ENCODE assay signal across 8 cellular contexts in the genomic region with DNA sequence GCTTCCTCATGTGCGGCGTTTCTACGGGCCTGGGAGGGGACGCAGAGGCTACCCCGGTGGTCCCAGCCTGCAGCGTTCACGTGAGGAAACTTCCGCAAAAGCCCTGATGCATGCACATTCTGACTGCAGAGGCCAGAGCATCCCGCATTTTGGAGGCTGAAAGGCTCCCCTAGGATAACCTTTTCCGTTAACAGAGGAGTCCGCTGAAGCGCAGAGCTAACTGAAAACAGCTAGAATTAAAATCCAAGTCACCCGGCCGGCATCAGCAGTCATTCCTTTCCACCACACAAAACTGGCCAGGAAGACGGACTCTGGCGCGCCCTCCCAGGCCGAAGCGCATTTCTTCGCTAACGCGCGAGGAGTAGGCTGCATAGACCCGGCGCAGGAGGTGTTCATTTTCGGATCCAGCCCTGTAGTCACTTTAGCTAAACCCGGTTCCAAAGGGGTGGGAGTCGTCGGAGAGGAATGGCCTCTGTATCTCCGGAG. TPM values are rescaled to one million over a fixed set of nuclear protein-coding genes. Genes with fewer than 3 reads are reported as not detected.
DNase-seq lines count a peak whose midpoint lies in the region; ATAC-seq and TF ChIP-seq lines count a peak whose summit lies in the region.

No MANE protein-coding gene starts in this region.

- H3K27me3 ChIP-seq in PC-3 (ENCODE audit: low read length): no peaks in the 10 kb centered on the region
- peaks cover 28% of the 10 kb centered on the region for H3K27me3 ChIP-seq in endodermal cell (ENCODE audit: control insufficient read depth, insufficient read depth, low read length, poor library complexity, severe bottlenecking)

- H3K36me3 ChIP-seq in PC-3 (ENCODE audit: low read depth, low read length): peaks cover 9% of the 10 kb centered on the region
- peaks cover 28% of the 10 kb centered on the region for H3K36me3 ChIP-seq in endodermal cell (ENCODE audit: control insufficient read depth, insufficient read depth, low read length)

- no peaks in the 10 kb centered on the region for H3K36me3 Mint-ChIP-seq in activated naive CD4-positive, alpha-beta T cell treated with anti-CD3 and anti-CD28 coated beads for 36 hours (ENCODE audit: low read depth)
- H3K36me3 Mint-ChIP-seq in endodermal cell (ENCODE audit: low read depth) (peaks cover 26% of the 10 kb centered on the region), mesothelial cell of epicardium (peaks cover 19% of the 10 kb centered on the region)

- no peaks in the 10 kb centered on the region for H3K9me2 ChIP-seq in PC-3 (replicated peaks; ENCODE audit: low read length)

- H3F3A ChIP-seq in PC-3 (ENCODE audit: low read length, unreplicated experiment): no peaks in the 10 kb centered on the region

- H3K4me3 ChIP-seq in PC-3 (ENCODE audit: low read length) (no peak overlapping the region), endodermal cell (ENCODE audit: low read length) (peak overlapping the region; percentile 81)

- H3K27ac ChIP-seq in PC-3 (ENCODE audit: low read length) (no peak overlapping the region), endodermal cell (ENCODE audit: low read depth, low read length) (no peak overlapping the region)

- POLR2A ChIA-PET in PC-3 (lab: Charles Lee; ENCODE audit: unreplicated experiment): no interaction called here

- peak overlapping the region; percentile 72 for H3K4me3 Mint-ChIP-seq in activated naive CD4-positive, alpha-beta T cell treated with anti-CD3 and anti-CD28 coated beads for 36 hours
- peak overlapping the region; percentile 70 for H3K4me3 Mint-ChIP-seq in endodermal cell
- H3K4me3 Mint-ChIP-seq in mesothelial cell of epicardium: peak overlapping the region; percentile 81

- WGBS in endodermal cell (ENCODE audit: insufficient coverage in 1 of 2, insufficient read length in 1 of 2), 2 experiments: 5 to 6% methylated on average over 20 to 30 of the region's 30 CpGs

- H3K9me3 Mint-ChIP-seq in activated naive CD4-positive, alpha-beta T cell treated with anti-CD3 and anti-CD28 coated beads for 36 hours: peaks cover 3% of the 10 kb centered on the region
- peaks cover 11% of the 10 kb centered on the region for H3K9me3 Mint-ChIP-seq in endodermal cell
- H3K9me3 Mint-ChIP-seq in mesothelial cell of epicardium: peaks cover 6% of the 10 kb centered on the region

- TSS peak; percentile 67 for BruUV-seq in PC-3 (replicated peaks; lab: Mats Ljungman, UMichigan)

- H2AFZ ChIP-seq in PC-3 (ENCODE audit: low read length): no peak overlapping the region

- peaks cover 22% of the 10 kb centered on the region for H3K4me1 ChIP-seq in PC-3 (ENCODE audit: insufficient read depth, low read length)
- peaks cover 8% of the 10 kb centered on the region for H3K4me1 ChIP-seq in endodermal cell (ENCODE audit: control insufficient read depth, insufficient read depth, low read length)

- TF ChIP-seq CTCF in PC-3 (conservative IDR thresholded peaks at IDR 0.05; ENCODE audit: low read depth, low read length) (no peak), endodermal cell (conservative IDR thresholded peaks at IDR 0.05) (no peak), mesothelial cell of epicardium (IDR thresholded peaks at IDR 0.05; ENCODE audit: unreplicated experiment) (no peak)

- no peak overlapping the region for H3K27ac Mint-ChIP-seq in activated naive CD4-positive, alpha-beta T cell treated with anti-CD3 and anti-CD28 coated beads for 36 hours
- peak overlapping the region; percentile 30 for H3K27ac Mint-ChIP-seq in endodermal cell
- H3K27ac Mint-ChIP-seq in mesothelial cell of epicardium: peak overlapping the region; percentile 89

- peaks cover 10% of the 10 kb centered on the region for H3K4me1 Mint-ChIP-seq in activated naive CD4-positive, alpha-beta T cell treated with anti-CD3 and anti-CD28 coated beads for 36 hours (ENCODE audit: low read depth)
- H3K4me1 Mint-ChIP-seq in endodermal cell (peaks cover 15% of the 10 kb centered on the region), mesothelial cell of epicardium (peaks cover 27% of the 10 kb centered on the region)

- no peak overlapping the region for H3K4me2 ChIP-seq in PC-3 (ENCODE audit: low read length)

- peaks cover 9% of the 10 kb centered on the region; the same call in 1 of the 2 replicates for H3K9me3 ChIP-seq in PC-3 (ENCODE audit: low read length)
- peaks cover 21% of the 10 kb centered on the region for H3K9me3 ChIP-seq in endodermal cell (ENCODE audit: control insufficient read depth, low read length)

- no peak overlapping the region for H3K9ac ChIP-seq in PC-3 (ENCODE audit: low read length)
- peak overlapping the region; percentile 27 for H3K9ac ChIP-seq in endodermal cell (ENCODE audit: extremely low read depth, low read length, poor library complexity, severe bottlenecking)

- H4K20me1 ChIP-seq in PC-3 (ENCODE audit: low read length): no peaks in the 10 kb centered on the region

- H3K27me3 Mint-ChIP-seq in activated naive CD4-positive, alpha-beta T cell treated with anti-CD3 and anti-CD28 coated beads for 36 hours (ENCODE audit: low read depth): peaks cover 43% of the 10 kb centered on the region
- peaks cover 38% of the 10 kb centered on the region for H3K27me3 Mint-ChIP-seq in endodermal cell (ENCODE audit: insufficient read depth)
- peaks cover 32% of the 10 kb centered on the region for H3K27me3 Mint-ChIP-seq in mesothelial cell of epicardium (ENCODE audit: low read depth)

- intact Hi-C loops in activated naive CD4-positive, alpha-beta T cell treated with anti-CD3 and anti-CD28 coated beads for 36 hours (cut with micrococcal nuclease): no loop called here
- intact Hi-C loops in PC-3 (cut with micrococcal nuclease): no loop called here

- no peak for ATAC-seq in PC-3

- no peak for DNase-seq in activated naive CD4-positive, alpha-beta T cell treated with anti-CD3 and anti-CD28 coated beads for 36 hours
- no peak for DNase-seq in activated naive CD4-positive, alpha-beta T cell treated with anti-CD3 and anti-CD28 coated beads, Interleukin-2, amount 50 U/mL, for 16 hours
- DNase-seq in PC-3: no peak
- peak; percentile 78 for DNase-seq in endodermal cell
- DNase-seq in mesothelial cell of epicardium (ENCODE audit: low spot score in 2 of 2, unreplicated experiment in 2 of 2): peak in 1 of 2 experiments; percentile 53
- peak; percentile 66 for DNase-seq in ureter (ENCODE audit: low spot score)
- DNase-seq in mesenteric fat pad (ENCODE audit: low spot score): no peak
- DNase-seq in NCI-H345 (lab: John Stamatoyannopoulos, UW): no peak

- CTCF ChIA-PET in activated naive CD4-positive, alpha-beta T cell treated with anti-CD3 and anti-CD28 coated beads for 36 hours (lab: Charles Lee): interaction anchor here (1.0 kb wide), 1 partner anchor 21 kb away, joined by 3 read pairs; no protein-coding TSS in a partner anchor
- CTCF ChIA-PET in PC-3 (lab: Charles Lee): no interaction called here

- H3K79me2 ChIP-seq in PC-3 (ENCODE audit: low read length): peaks cover 8% of the 10 kb centered on the region; the same call in 1 of the 2 replicates

RNA-seq across cellular contexts. Expression of gene TUBB6, which starts 0.7 kb away (rescaled TPM):
- total RNA-seq in activated naive CD4-positive, alpha-beta T cell treated with anti-CD3 and anti-CD28 coated beads for 36 hours: 1 to 10 TPM; 2.6 to 2.7 TPM
- total RNA-seq in PC-3 (2014; rRNA removed) (191 and 232 TPM in 2 replicates), endodermal cell (10 to 100 TPM; 33.0 to 45.4 TPM), mesothelial cell of epicardium (53.1 to 57.5 TPM (median 55.0 TPM) in 3 replicates), ureter (101 TPM), mesenteric fat pad (560 TPM)
- polyA plus RNA-seq in endodermal cell (2013, experiment 1 of 2): 103 TPM
- polyA plus RNA-seq in endodermal cell (2013, experiment 2 of 2): 111 TPM

RNA-seq across cellular contexts. Expression of gene CIDEA, which starts 53.1 kb away (rescaled TPM):
- not detected for total RNA-seq in activated naive CD4-positive, alpha-beta T cell treated with anti-CD3 and anti-CD28 coated beads for 36 hours
- total RNA-seq in PC-3 (2014; rRNA removed) (not detected in 2 replicates), endodermal cell (not detected), mesothelial cell of epicardium (not detected in 3 replicates), ureter (not detected), mesenteric fat pad (138 TPM)
- polyA plus RNA-seq in endodermal cell (2013, experiment 1 of 2): not detected
- not detected for polyA plus RNA-seq in endodermal cell (2013, experiment 2 of 2)

Comparison
In these comparisons a context has a peak if more than half of its experiments do, and no peak if none do; other contexts are left out.
1. DNase-seq: peak in endodermal cell (single experiment) and ureter (single experiment); none in activated naive CD4-positive, alpha-beta T cell treated with anti-CD3 and anti-CD28 coated beads for 36 hours (single experiment), activated naive CD4-positive, alpha-beta T cell treated with anti-CD3 and anti-CD28 coated beads, Interleukin-2, amount 50 U/mL, for 16 hours (single experiment), PC-3 (single experiment), mesenteric fat pad (single experiment) and NCI-H345 (single experiment).
2. RNA of gene TUBB6, which starts 0.7 kb away (total RNA-seq): 560 TPM in mesenteric fat pad (single experiment), 191 to 232 TPM in PC-3, 101 TPM in ureter (single experiment), 53.1 to 57.5 TPM in mesothelial cell of epicardium and 33.0 to 45.4 TPM in endodermal cell; 2.6 to 2.7 TPM in activated naive CD4-positive, alpha-beta T cell treated with anti-CD3 and anti-CD28 coated beads for 36 hours; every median in the first group is over 4 times any median in the second.
3. RNA of gene CIDEA, which starts 53.1 kb away (total RNA-seq): 138 TPM in mesenteric fat pad (single experiment); not detected in activated naive CD4-positive, alpha-beta T cell treated with anti-CD3 and anti-CD28 coated beads for 36 hours, not detected in PC-3, not detected in endodermal cell, not detected in mesothelial cell of epicardium and not detected in ureter (single experiment); every median in the first group is over 100 times any median in the second.
4. Peak in every context shown above with its lines, with median percentiles within 50 percentile points of each other: H3K4me3 Mint-ChIP-seq.